18 cellular contexts compared by ENCODE assay signal in the genomic region with DNA sequence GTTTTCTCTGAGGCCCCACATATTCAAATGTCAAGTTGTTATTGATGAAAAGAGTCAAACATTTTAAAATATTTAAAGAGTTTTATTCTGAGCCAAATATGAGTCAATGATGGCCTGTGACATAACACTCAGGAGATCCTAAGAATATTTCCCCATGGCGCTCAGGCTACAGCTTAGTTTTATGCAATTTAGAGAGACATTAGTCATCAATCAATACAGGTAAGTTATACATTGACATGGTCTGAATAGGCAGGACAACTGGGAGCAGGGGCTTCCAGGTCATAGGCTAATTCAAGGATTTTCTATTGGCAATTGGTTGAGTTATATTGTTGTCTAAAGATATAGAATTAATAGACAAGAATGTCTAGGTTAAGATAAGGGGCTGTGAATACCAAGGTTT. TPM values are rescaled to one million over a fixed set of nuclear protein-coding genes. Genes with fewer than 3 reads are reported as not detected.
"Had no signal": no experiment of that assay in that cellular context is flagged by ENCODE, and none has a peak within 500 bp of the region (broad histone marks: within the 10 kb centered on the region; RNA-seq: fewer than 3 reads in every experiment).

No MANE protein-coding gene starts in this region.

RNA-seq across cellular contexts. Expression of gene UGT2B11, which starts 34.7 kb away (rescaled TPM):
- total RNA-seq: activated B cell treated with CpG ODN at 0.5 μM for 24 hours; activated CD8-positive, alpha-beta T cell treated with anti-CD3 and anti-CD28 coated beads for 36 hours; activated T-cell treated with anti-CD3 and anti-CD28 coated beads, Interleukin-2, amount 50 U/mL, for 4 hours; activated T-helper 17 cell treated with anti-CD3 and anti-CD28 coated beads, Interleukin-2, amount 50 U/mL, for 72 hours; astrocyte; bronchial epithelial cell; cardiac septum; cerebellum; dorsolateral prefrontal cortex; endodermal cell; esophagus squamous epithelium; fibroblast of lung; fibroblast of villous mesenchyme; gastroesophageal sphincter; glomerular endothelial cell; T-helper 17 cell had no signal
- polyA plus RNA-seq: adipose tissue, esophagus, fibroblast of lung had no signal
